In genomic region chr2:172084484-172084733, GRCh38 we compare ENCODE assay signal across 7 cellular contexts. TPM values are rescaled to one million over a fixed set of nuclear protein-coding genes. Genes with fewer than 3 reads are reported as not detected.
DNase-seq lines count a peak whose midpoint lies in the region; ATAC-seq and TF ChIP-seq lines count a peak whose summit lies in the region.

No MANE protein-coding gene starts in this region.

- no peak overlapping the region for H3K27ac ChIP-seq in HUES48 (ENCODE audit: low read depth, low read length)
- no peak overlapping the region for H3K27ac ChIP-seq in brain microvascular endothelial cell

- DNase-seq in brain microvascular endothelial cell (no peak), ureter (ENCODE audit: low spot score) (no peak)

- H3K36me3 ChIP-seq in HUES48 (ENCODE audit: control insufficient read depth, insufficient read depth, low read length) (no peaks in the 10 kb centered on the region), brain microvascular endothelial cell (replicated peaks) (no peaks in the 10 kb centered on the region), neuron (ENCODE audit: insufficient read depth, low read length) (no peaks in the 10 kb centered on the region)

- H2AFZ ChIP-seq in neuron (ENCODE audit: low read depth, low read length) = peak overlapping the region; percentile 87

- H3K9me3 ChIP-seq in HUES48 (ENCODE audit: control insufficient read depth, insufficient read depth, low read length) = no peaks in the 10 kb centered on the region
- H3K9me3 ChIP-seq in neuron (ENCODE audit: low read length) = peaks cover 7% of the 10 kb centered on the region

- no peak for TF ChIP-seq CTCF in brain microvascular endothelial cell (IDR thresholded peaks at IDR 0.05; ENCODE audit: low read depth, low read length, missing control alignments)

- H3K4me1 ChIP-seq in HUES48 (ENCODE audit: control insufficient read depth, insufficient read depth, low read length) (peaks cover 64% of the 10 kb centered on the region), neuron (ENCODE audit: insufficient read depth, low read length) (peaks cover 25% of the 10 kb centered on the region)

- no peak overlapping the region for H3K9ac ChIP-seq in HUES48 (ENCODE audit: low read depth, low read length)

- in situ Hi-C loops in brain microvascular endothelial cell (cut with HindIII; ENCODE audit: low pct_ligation_motif_present, low sequenced_read_pairs) = no loop called here

- H3K4me3 ChIP-seq in HUES48 (ENCODE audit: low read depth, low read length) (peak overlapping the region; percentile 56), brain microvascular endothelial cell (ENCODE audit: low read depth, low read length) (peak overlapping the region; percentile 57), neuron (ENCODE audit: low read length) (peak overlapping the region; percentile 55)

- H3K27me3 ChIP-seq in HUES48 (ENCODE audit: control insufficient read depth, insufficient read depth, low read length) (peaks cover 100% of the 10 kb centered on the region), brain microvascular endothelial cell (replicated peaks) (peaks cover 81% of the 10 kb centered on the region), neuron (ENCODE audit: insufficient read depth, low read length) (peaks cover 94% of the 10 kb centered on the region)

- no peak for TF ChIP-seq POLR2A in GM18505 (IDR thresholded peaks at IDR 0.05; ENCODE audit: borderline replicate concordance, extremely low read depth, insufficient read depth, insufficient read length)

- peak; percentile 12 for ATAC-seq in GM18505 (IDR thresholded peaks at IDR 0.05; ENCODE audit: unreplicated experiment)
- no peak for ATAC-seq in HG03108 (IDR thresholded peaks at IDR 0.05; ENCODE audit: unreplicated experiment)
- no peak for ATAC-seq in HG02938 (IDR thresholded peaks at IDR 0.05; ENCODE audit: unreplicated experiment)

RNA-seq across cellular contexts. Expression of gene DLX1, which starts 0.9 kb away (rescaled TPM):
- total RNA-seq in ureter = not detected

RNA-seq across cellular contexts. Expression of gene DLX2, which starts 18.3 kb away (rescaled TPM):
- total RNA-seq in ureter = not detected
